In genomic region chr14:92362781-92363235, GRCh38 we compare ENCODE assay signal across 11 cellular contexts. TPM values are rescaled to one million over a fixed set of nuclear protein-coding genes. Genes with fewer than 3 reads are reported as not detected.
A peak's percentile ranks its signal among the peaks of the same experiment; 100 is the strongest.
DNase-seq lines count a peak whose midpoint lies in the region; ATAC-seq and TF ChIP-seq lines count a peak whose summit lies in the region.
"Had no signal": no experiment of that assay in that cellular context is flagged by ENCODE, and none has a peak within 500 bp of the region (broad histone marks: within the 10 kb centered on the region; RNA-seq: fewer than 3 reads in every experiment).

No MANE protein-coding gene starts in this region.

- no peak for ATAC-seq in omental fat pad (ENCODE audit: low FRiP score)
- ATAC-seq in HG03025 (IDR thresholded peaks at IDR 0.05; ENCODE audit: low FRiP score, unreplicated experiment), result no peak
- ATAC-seq: K562 had no signal

- no peak overlapping the region for H3K4me3 ChIP-seq in HAP-1
- H3K4me3 ChIP-seq: K562, pancreas had no signal

- DNase-seq in DMS 273 (lab: John Stamatoyannopoulos, UW; ENCODE audit: unreplicated experiment) (peak; percentile 76), HK-2 (ENCODE audit: unreplicated experiment) (peak; percentile 25), cerebellar cortex (ENCODE audit: low spot score) (peak; percentile 48), omental fat pad (ENCODE audit: low spot score) (peak; percentile 27), HAP-1 (ENCODE audit: low spot score in 2 of 2) (no peak)
- no peak for DNase-seq in activated T-cell treated with anti-CD3 and anti-CD28 coated beads, Interleukin-2, amount 50 U/mL, for 1 hour
- DNase-seq in central memory CD4-positive, alpha-beta T cell, result no peak
- DNase-seq: effector memory CD4-positive, alpha-beta T cell; pancreas had no signal

- H3K27me3 ChIP-seq in HAP-1 (ENCODE audit: low read depth), result no peaks in the 10 kb centered on the region
- H3K27me3 ChIP-seq: pancreas had no signal

- in situ Hi-C loops in HAP-1 (cut with MboI; ENCODE audit: low sequenced_read_pairs), result no loop called here

- no peak for TF ChIP-seq CTCF in omental fat pad (IDR thresholded peaks at IDR 0.05)

- no peaks in the 10 kb centered on the region for H3K36me3 ChIP-seq in HAP-1 (replicated peaks)
- H3K36me3 ChIP-seq: pancreas had no signal

- H3K9me3 ChIP-seq in HAP-1, result no peaks in the 10 kb centered on the region
- H3K9me3 ChIP-seq: pancreas had no signal

- H3K4me1 ChIP-seq in HAP-1, result no peaks in the 10 kb centered on the region
- H3K4me1 ChIP-seq: pancreas had no signal

RNA-seq across cellular contexts. Expression of gene SLC24A4, which starts 39.8 kb away (rescaled TPM):
- 1 to 10 TPM in 2 of 4 donors, under 1 TPM in 2; 0.48 to 2.2 (median 0.79) TPM for total RNA-seq in omental fat pad
- total RNA-seq: K562 had no signal

Comparison
In these comparisons a context has a peak if more than half of its experiments do, and no peak if none do; other contexts are left out.
1. DNase-seq: peak in DMS 273 (single experiment), HK-2 (single experiment), cerebellar cortex (single experiment) and omental fat pad (single experiment); none in HAP-1 (0 of 2), activated T-cell treated with anti-CD3 and anti-CD28 coated beads, Interleukin-2, amount 50 U/mL, for 1 hour (single experiment) and central memory CD4-positive, alpha-beta T cell (single experiment).